ENCODE assay signal across 16 cellular contexts in genomic region chr7:24943096-24943948, GRCh38. TPM values are rescaled to one million over a fixed set of nuclear protein-coding genes. Genes with fewer than 3 reads are reported as not detected.
DNase-seq lines count a peak whose midpoint lies in the region; ATAC-seq and TF ChIP-seq lines count a peak whose summit lies in the region.
"Had no signal": no experiment of that assay in that cellular context is flagged by ENCODE, and none has a peak within 500 bp of the region (broad histone marks: within the 10 kb centered on the region; RNA-seq: fewer than 3 reads in every experiment).

No MANE protein-coding gene starts in this region.

- DNase-seq in ELR (ENCODE audit: low read depth): peak; percentile 55
- peak; percentile 82 for DNase-seq in HFFc6
- no peak for DNase-seq in activated T-helper 2 cell treated with anti-CD3 and anti-CD28 coated beads, Interferon-gamma antibody, Interleukin-2, Interleukin-4, amounts not matched to agents 10 μg/mL and 5 μg/mL and 100 μg/mL, durations not matched to agents 14 hours and 24 hours and 36 hours (ENCODE audit: low spot score)
- no peak for DNase-seq in ACHN
- no peak for DNase-seq in endodermal cell
- no peak for DNase-seq in stimulated activated effector memory CD8-positive, alpha-beta T cell treated with anti-CD3 and anti-CD28 coated beads, Interleukin-12 subunit alpha, Interleukin-12 subunit beta, amount 100 ng/mL, for 72 hours (ENCODE audit: low spot score in 2 of 2)
- DNase-seq in endothelial cell (ENCODE audit: low spot score): no peak
- DNase-seq: CD8-positive, alpha-beta T cell; COR-L47; DMS153; DMS79 treated with DMSO at 0.1 percent for 48 hours; GF-D8; HCEC 1CT had no signal

- H3K27ac Mint-ChIP-seq in HFFc6 (peak overlapping the region; percentile 87), endodermal cell (no peak overlapping the region), endothelial cell (ENCODE audit: unreplicated experiment) (no peak overlapping the region)
- H3K27ac Mint-ChIP-seq in activated T-helper 2 cell treated with anti-CD3 and anti-CD28 coated beads, Interferon-gamma antibody, Interleukin-2, Interleukin-4, amounts not matched to agents 10 μg/mL and 5 μg/mL and 100 μg/mL, durations not matched to agents 14 hours and 24 hours and 36 hours: peak overlapping the region; percentile 35
- H3K27ac Mint-ChIP-seq in stimulated activated effector memory CD8-positive, alpha-beta T cell treated with anti-CD3 and anti-CD28 coated beads, Interleukin-12 subunit alpha, Interleukin-12 subunit beta, amount 100 ng/mL, for 72 hours: no peak overlapping the region
- H3K27ac Mint-ChIP-seq: CD14-positive monocyte; CD8-positive, alpha-beta T cell had no signal

- no peak overlapping the region for H3K9ac ChIP-seq in endodermal cell (ENCODE audit: extremely low read depth, low read length, poor library complexity, severe bottlenecking)

- H3K27me3 Mint-ChIP-seq in HFFc6 (ENCODE audit: insufficient read depth) (no peaks in the 10 kb centered on the region), endodermal cell (ENCODE audit: insufficient read depth) (no peaks in the 10 kb centered on the region), endothelial cell (ENCODE audit: unreplicated experiment) (no peaks in the 10 kb centered on the region)
- no peaks in the 10 kb centered on the region for H3K27me3 Mint-ChIP-seq in activated T-helper 2 cell treated with anti-CD3 and anti-CD28 coated beads, Interferon-gamma antibody, Interleukin-2, Interleukin-4, amounts not matched to agents 10 μg/mL and 5 μg/mL and 100 μg/mL, durations not matched to agents 14 hours and 24 hours and 36 hours (ENCODE audit: low read depth)

- H3K27ac ChIP-seq in endodermal cell (ENCODE audit: low read depth, low read length): no peak overlapping the region
- H3K27ac ChIP-seq: A549 had no signal

- H3K9me3 Mint-ChIP-seq in HFFc6 (no peaks in the 10 kb centered on the region), endodermal cell (no peaks in the 10 kb centered on the region), endothelial cell (ENCODE audit: unreplicated experiment) (no peaks in the 10 kb centered on the region)
- peaks cover 8% of the 10 kb centered on the region for H3K9me3 Mint-ChIP-seq in activated T-helper 2 cell treated with anti-CD3 and anti-CD28 coated beads, Interferon-gamma antibody, Interleukin-2, Interleukin-4, amounts not matched to agents 10 μg/mL and 5 μg/mL and 100 μg/mL, durations not matched to agents 14 hours and 24 hours and 36 hours
- no peaks in the 10 kb centered on the region for H3K9me3 Mint-ChIP-seq in stimulated activated effector memory CD8-positive, alpha-beta T cell treated with anti-CD3 and anti-CD28 coated beads, Interleukin-12 subunit alpha, Interleukin-12 subunit beta, amount 100 ng/mL, for 72 hours
- H3K9me3 Mint-ChIP-seq: CD14-positive monocyte; CD8-positive, alpha-beta T cell had no signal

- ATAC-seq in SK-N-SH treated with all-trans-retinoic acid at 6 μM for 48 hours: peak; percentile 91
- no peak for ATAC-seq in stimulated activated effector memory CD8-positive, alpha-beta T cell treated with anti-CD3 and anti-CD28 coated beads, Interleukin-12 subunit alpha, Interleukin-12 subunit beta, amount 100 ng/mL, for 72 hours
- ATAC-seq: A549; CD8-positive, alpha-beta T cell had no signal

- in situ Hi-C loops in ACHN (cut with HindIII; ENCODE audit: low pct_ligation_motif_present, low pct_unique_long_range_greater_than_20kb, low sequenced_read_pairs): no loop called here

- H3K9me3 ChIP-seq in endodermal cell (ENCODE audit: control insufficient read depth, low read length): no peaks in the 10 kb centered on the region
- H3K9me3 ChIP-seq: A549 had no signal

- H3K4me3 Mint-ChIP-seq in HFFc6 (peak overlapping the region; percentile 57), endodermal cell (no peak overlapping the region), endothelial cell (ENCODE audit: unreplicated experiment) (no peak overlapping the region)
- no peak overlapping the region for H3K4me3 Mint-ChIP-seq in activated T-helper 2 cell treated with anti-CD3 and anti-CD28 coated beads, Interferon-gamma antibody, Interleukin-2, Interleukin-4, amounts not matched to agents 10 μg/mL and 5 μg/mL and 100 μg/mL, durations not matched to agents 14 hours and 24 hours and 36 hours (ENCODE audit: low read depth)
- H3K4me3 Mint-ChIP-seq in stimulated activated effector memory CD8-positive, alpha-beta T cell treated with anti-CD3 and anti-CD28 coated beads, Interleukin-12 subunit alpha, Interleukin-12 subunit beta, amount 100 ng/mL, for 72 hours: no peak overlapping the region
- H3K4me3 Mint-ChIP-seq: CD14-positive monocyte; CD8-positive, alpha-beta T cell had no signal

- TF ChIP-seq CTCF in HFFc6 (IDR thresholded peaks at IDR 0.05): no peak
- no peak for TF ChIP-seq CTCF in endodermal cell (conservative IDR thresholded peaks at IDR 0.05)
- TF ChIP-seq CTCF in endothelial cell (IDR thresholded peaks at IDR 0.05; ENCODE audit: unreplicated experiment): no peak

- 98 to 100% methylated on average over 2 to 4 of the region's 5 CpGs for WGBS in endodermal cell (ENCODE audit: insufficient coverage in 1 of 2, insufficient read length in 1 of 2), 2 experiments

- intact Hi-C loops in activated T-helper 2 cell treated with anti-CD3 and anti-CD28 coated beads, Interferon-gamma antibody, Interleukin-2, Interleukin-4, amounts not matched to agents 10 μg/mL and 5 μg/mL and 100 μg/mL, durations not matched to agents 14 hours and 24 hours and 36 hours (cut with micrococcal nuclease): loop anchor here (2.0 kb wide), 2 partner anchors 15 to 19 kb away; no protein-coding TSS in a partner anchor

- H3K4me1 ChIP-seq in endodermal cell (ENCODE audit: control insufficient read depth, insufficient read depth, low read length): no peaks in the 10 kb centered on the region

- no peaks in the 10 kb centered on the region for H3K36me3 ChIP-seq in endodermal cell (ENCODE audit: control insufficient read depth, insufficient read depth, low read length)

- no peak overlapping the region for H3K4me3 ChIP-seq in endodermal cell (ENCODE audit: low read length)
- H3K4me3 ChIP-seq: A549 had no signal

- H3K27me3 ChIP-seq in endodermal cell (ENCODE audit: control insufficient read depth, insufficient read depth, low read length, poor library complexity, severe bottlenecking): no peaks in the 10 kb centered on the region

- H3K36me3 Mint-ChIP-seq in HFFc6 (ENCODE audit: low read depth) (peaks cover 29% of the 10 kb centered on the region), endodermal cell (ENCODE audit: low read depth) (no peaks in the 10 kb centered on the region), endothelial cell (ENCODE audit: low read depth, unreplicated experiment) (no peaks in the 10 kb centered on the region)
- H3K36me3 Mint-ChIP-seq in activated T-helper 2 cell treated with anti-CD3 and anti-CD28 coated beads, Interferon-gamma antibody, Interleukin-2, Interleukin-4, amounts not matched to agents 10 μg/mL and 5 μg/mL and 100 μg/mL, durations not matched to agents 14 hours and 24 hours and 36 hours (ENCODE audit: low read depth): peaks cover 57% of the 10 kb centered on the region
- no peaks in the 10 kb centered on the region for H3K36me3 Mint-ChIP-seq in stimulated activated effector memory CD8-positive, alpha-beta T cell treated with anti-CD3 and anti-CD28 coated beads, Interleukin-12 subunit alpha, Interleukin-12 subunit beta, amount 100 ng/mL, for 72 hours
- H3K36me3 Mint-ChIP-seq: CD14-positive monocyte; CD8-positive, alpha-beta T cell had no signal

- H3K4me1 Mint-ChIP-seq in HFFc6 (ENCODE audit: low read depth): peaks cover 89% of the 10 kb centered on the region
- H3K4me1 Mint-ChIP-seq in activated T-helper 2 cell treated with anti-CD3 and anti-CD28 coated beads, Interferon-gamma antibody, Interleukin-2, Interleukin-4, amounts not matched to agents 10 μg/mL and 5 μg/mL and 100 μg/mL, durations not matched to agents 14 hours and 24 hours and 36 hours (ENCODE audit: low read depth): peaks cover 73% of the 10 kb centered on the region
- peaks cover 11% of the 10 kb centered on the region for H3K4me1 Mint-ChIP-seq in endodermal cell
- H3K4me1 Mint-ChIP-seq in stimulated activated effector memory CD8-positive, alpha-beta T cell treated with anti-CD3 and anti-CD28 coated beads, Interleukin-12 subunit alpha, Interleukin-12 subunit beta, amount 100 ng/mL, for 72 hours: peaks cover 70% of the 10 kb centered on the region
- H3K4me1 Mint-ChIP-seq in endothelial cell (ENCODE audit: unreplicated experiment): no peaks in the 10 kb centered on the region

TF ChIP-seq in SK-N-SH treated with all-trans-retinoic acid at 6 μM for 48 hours, 23 proteins besides CTCF, POLR2A, EP300 and RAD21 (continues in another document):
- TF ChIP-seq SNAI2 (CRISPR knock-in tag; IDR thresholded peaks at IDR 0.05): no peak
- TF ChIP-seq BACH2 (CRISPR knock-in tag; IDR thresholded peaks at IDR 0.05; ENCODE audit: borderline replicate concordance): no peak
- peak; percentile 91 for TF ChIP-seq ISL1 (CRISPR knock-in tag; IDR thresholded peaks at IDR 0.05)
- peak; percentile 75 for TF ChIP-seq ZFP30 (CRISPR knock-in tag; IDR thresholded peaks at IDR 0.05)
- TF ChIP-seq ZC3H10 (CRISPR knock-in tag; IDR thresholded peaks at IDR 0.05): no peak
- no peak for TF ChIP-seq CSRNP3 (CRISPR knock-in tag; IDR thresholded peaks at IDR 0.05)
- no peak for TF ChIP-seq GLIS3 (CRISPR knock-in tag; IDR thresholded peaks at IDR 0.05)
- TF ChIP-seq ZFP3 (CRISPR knock-in tag; IDR thresholded peaks at IDR 0.05): no peak
- no peak for TF ChIP-seq ESRRG (CRISPR knock-in tag; IDR thresholded peaks at IDR 0.05)

RNA-seq across cellular contexts. Expression of gene OSBPL3, which starts 36.7 kb away (rescaled TPM):
- 10 to 100 TPM; 49.7 to 68.8 (median 63.2) TPM for total RNA-seq in HFFc6 (2021; fragmentation: NEBNext Ultra II Directional; extraction: Animal tissue kit (Norgen Biotek cat#: 25700))
- total RNA-seq in activated T-helper 2 cell treated with anti-CD3 and anti-CD28 coated beads, Interferon-gamma antibody, Interleukin-2, Interleukin-4, amounts not matched to agents 10 μg/mL and 5 μg/mL and 100 μg/mL, durations not matched to agents 14 hours and 24 hours and 36 hours: 74.2 and 76.2 TPM in 2 replicates
- total RNA-seq in endodermal cell (10 to 100 TPM in 1 of 2 donors, 1 to 10 TPM in 1; 9.8 to 11.3 TPM), endothelial cell (ENCODE audit: unreplicated experiment) (3.1 TPM)
- 6.3 TPM for polyA plus RNA-seq in endodermal cell (2013, experiment 1 of 2)
- polyA plus RNA-seq in endodermal cell (2013, experiment 2 of 2): 5.8 TPM

Comparison
In these comparisons a context has a peak if more than half of its experiments do, and no peak if none do; other contexts are left out.
1. DNase-seq: peak in ELR (single experiment) and HFFc6 (single experiment); none in activated T-helper 2 cell treated with anti-CD3 and anti-CD28 coated beads, Interferon-gamma antibody, Interleukin-2, Interleukin-4, amounts not matched to agents 10 μg/mL and 5 μg/mL and 100 μg/mL, durations not matched to agents 14 hours and 24 hours and 36 hours (single experiment), ACHN (single experiment), endodermal cell (single experiment), stimulated activated effector memory CD8-positive, alpha-beta T cell treated with anti-CD3 and anti-CD28 coated beads, Interleukin-12 subunit alpha, Interleukin-12 subunit beta, amount 100 ng/mL, for 72 hours (0 of 2) and endothelial cell (single experiment).
2. H3K27ac Mint-ChIP-seq: peak in HFFc6 (single experiment) and activated T-helper 2 cell treated with anti-CD3 and anti-CD28 coated beads, Interferon-gamma antibody, Interleukin-2, Interleukin-4, amounts not matched to agents 10 μg/mL and 5 μg/mL and 100 μg/mL, durations not matched to agents 14 hours and 24 hours and 36 hours (single experiment); none in endodermal cell (single experiment), stimulated activated effector memory CD8-positive, alpha-beta T cell treated with anti-CD3 and anti-CD28 coated beads, Interleukin-12 subunit alpha, Interleukin-12 subunit beta, amount 100 ng/mL, for 72 hours (single experiment) and endothelial cell (single experiment).